9 cellular contexts compared by ENCODE assay signal in the genomic region with DNA sequence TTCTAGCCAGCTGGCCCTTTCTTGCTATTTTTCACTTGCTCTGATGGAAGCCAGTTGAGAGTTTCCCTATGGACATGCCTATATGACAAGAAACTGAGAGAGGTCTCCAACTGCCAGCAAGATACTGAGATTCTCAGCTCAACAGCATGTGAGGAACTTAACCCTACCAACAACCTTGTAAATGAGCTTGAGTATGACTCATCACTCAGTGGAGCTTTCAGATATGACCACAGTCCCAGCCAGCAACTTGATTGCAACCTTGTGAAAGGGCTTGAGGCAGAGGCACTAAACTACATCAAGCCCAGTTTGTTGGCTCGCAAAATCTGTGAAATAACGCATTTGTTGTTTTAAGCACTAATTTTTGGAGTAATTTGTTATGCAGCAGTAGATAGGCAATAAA.
A peak's percentile ranks its signal among the peaks of the same experiment; 100 is the strongest.
DNase-seq lines count a peak whose midpoint lies in the region; ATAC-seq, FAIRE-seq and TF ChIP-seq lines count a peak whose summit lies in the region.
"Had no signal": no experiment of that assay in that cellular context is flagged by ENCODE, and none has a peak within 500 bp of the region (broad histone marks: within the 10 kb centered on the region; RNA-seq: fewer than 3 reads in every experiment).

No MANE protein-coding gene starts in this region.

- TF ChIP-seq CTCF in GM12878 (IDR thresholded peaks at IDR 0.05 in 2 of 3, conservative IDR thresholded peaks at IDR 0.05 in 1 of 3; ENCODE audit: control insufficient read depth in 2 of 3, extremely low read depth in 1 of 3, insufficient read depth in 1 of 3, low read depth in 3 of 3, low read length in 3 of 3) (no peak), ovary (IDR thresholded peaks at IDR 0.05) (no peak)

- no peak overlapping the region for H3K9ac ChIP-seq in GM12878 (ENCODE audit: control insufficient read depth, insufficient read depth, low read length)

- no peak for TF ChIP-seq EP300 in GM12878 (IDR thresholded peaks at IDR 0.05; ENCODE audit: borderline replicate concordance in 1 of 2, control insufficient read depth in 1 of 2, low read depth in 2 of 2, low read length in 2 of 2)
- no peak for TF ChIP-seq EP300 in ovary (IDR thresholded peaks at IDR 0.05)

- SMC1A ChIA-PET in GM12878 (lab: Charles Lee; ENCODE audit: uncharacterized antibody, unreplicated experiment): no interaction called here

- no peaks in the 10 kb centered on the region for H4K20me1 ChIP-seq in GM12878 (ENCODE audit: control insufficient read depth, insufficient read depth)

- H3K4me3 ChIP-seq in GM12878 (no peak overlapping the region), ovary (no peak overlapping the region)

- TF ChIP-seq RAD21 in GM12878 (IDR thresholded peaks at IDR 0.05; ENCODE audit: insufficient read depth, low read depth, low read length): no peak

- POLR2A ChIA-PET in GM12878 (lab: Charles Lee): no interaction called here

- peak; percentile 68 for ATAC-seq in GM19455 (IDR thresholded peaks at IDR 0.05; ENCODE audit: unreplicated experiment)
- ATAC-seq in HG03439 (IDR thresholded peaks at IDR 0.05; ENCODE audit: unreplicated experiment): peak; percentile 83
- peak; percentile 96 for ATAC-seq in GM12878
- ATAC-seq: T-helper 17 cell had no signal

- H3K4me1 ChIP-seq in GM12878 (ENCODE audit: control insufficient read depth, insufficient read depth, low read length): no peaks in the 10 kb centered on the region
- no peaks in the 10 kb centered on the region for H3K4me1 ChIP-seq in ovary (ENCODE audit: insufficient read depth)

- WGBS in GM12878 (ENCODE audit: insufficient coverage, insufficient replicate concordance, low lambda C conversion rate, missing lambda C conversion rate): 0% methylated on average over 2 of the region's 2 CpGs
- WGBS in ovary, 3 donors: 73 to 92% (median 76%) methylated on average over 2 of the region's 2 CpGs

- H3K4me2 ChIP-seq in GM12878 (ENCODE audit: control insufficient read depth, insufficient read depth): no peak overlapping the region

- peak; percentile 73 for DNase-seq in A172 (ENCODE audit: low spot score)
- peak; percentile 12 for DNase-seq in GM12878 (ENCODE audit: low read depth, low spot score)
- DNase-seq in activated CD8-positive, alpha-beta memory T cell treated with anti-CD3 and anti-CD28 coated beads, Interleukin-2, amount 50 U/mL, for 48 hours: no peak
- DNase-seq in cerebellar cortex (ENCODE audit: low spot score): no peak
- DNase-seq in activated naive CD4-positive, alpha-beta T cell treated with Interleukin-2 at 50 U/mL for 16 hours: no peak
- no peak for DNase-seq in ovary
- DNase-seq: T-helper 17 cell had no signal

- H3K27me3 ChIP-seq in GM12878 (replicated peaks in 1 of 2; ENCODE audit: control insufficient read depth in 2 of 2, insufficient read depth in 2 of 2, low read length in 1 of 2): no peaks in the 10 kb centered on the region
- H3K27me3 ChIP-seq in ovary: no peaks in the 10 kb centered on the region

- RAD21 ChIA-PET in GM12878 (lab: Charles Lee; ENCODE audit: unreplicated experiment): interaction anchor here (1.0 kb wide), 1 partner anchor 202 kb away, joined by 3 read pairs; no protein-coding TSS in a partner anchor

- H3K27ac ChIP-seq in GM12878 (ENCODE audit: control insufficient read depth, insufficient read depth) (no peak overlapping the region), ovary (no peak overlapping the region)

- CTCF ChIA-PET in GM12878 (lab: Yijun Ruan, JAX): no interaction called here

- no peak overlapping the region for H2AFZ ChIP-seq in GM12878 (ENCODE audit: control insufficient read depth, low read depth, low read length)

- no peak for TF ChIP-seq POLR2A in GM12878 (IDR thresholded peaks at IDR 0.05; ENCODE audit: low read depth, low read length)
- TF ChIP-seq POLR2A in ovary (IDR thresholded peaks at IDR 0.05): no peak

- H3K9me3 ChIP-seq in GM12878 (replicated peaks; ENCODE audit: control insufficient read depth, insufficient read depth, low read length) (no peaks in the 10 kb centered on the region; the same call in 2 of the 3 replicates), ovary (no peaks in the 10 kb centered on the region)

- H3K79me2 ChIP-seq in GM12878 (ENCODE audit: control insufficient read depth, insufficient read depth, low read length): no peaks in the 10 kb centered on the region

- intact Hi-C loops in GM12878 (cut with micrococcal nuclease; ENCODE audit: unreplicated experiment): no loop called here
- intact Hi-C loops in ovary (cut with DNase I): no loop called here

- in situ Hi-C loops in GM12878 (cut with MboI): no loop called here

- no peak for FAIRE-seq in GM12878 (lab: Jason Lieb, UNC)

- no TSS peak for BruUV-seq in GM12878 (replicated peaks; lab: Mats Ljungman, UMichigan)

- H3K36me3 ChIP-seq in GM12878 (ENCODE audit: control insufficient read depth in 2 of 2, insufficient read depth in 2 of 2, low read length in 1 of 2) (no peaks in the 10 kb centered on the region), ovary (no peaks in the 10 kb centered on the region)

TF ChIP-seq in GM12878, 131 proteins besides CTCF, POLR2A, EP300 and RAD21:
- no peak for TF ChIP-seq MAX (IDR thresholded peaks at IDR 0.05; ENCODE audit: low read depth, low read length)
- TF ChIP-seq BHLHE40 (IDR thresholded peaks at IDR 0.05; ENCODE audit: borderline replicate concordance in 1 of 2, low read depth in 2 of 2, low read length in 1 of 2): peak in 1 of 2 experiments; percentile 24; a peak in 1 of 4 replicates
- TF ChIP-seq IKZF2 (IDR thresholded peaks at IDR 0.05): 0 out of 4 replicates have a peak, but pooled peaks of 1 of the 2 experiments have one; percentile 12

Comparison
In these comparisons a context has a peak if more than half of its experiments do, and no peak if none do; other contexts are left out.
1. DNase-seq: peak in A172 (single experiment) and GM12878 (single experiment); none in activated CD8-positive, alpha-beta memory T cell treated with anti-CD3 and anti-CD28 coated beads, Interleukin-2, amount 50 U/mL, for 48 hours (single experiment), cerebellar cortex (single experiment), activated naive CD4-positive, alpha-beta T cell treated with Interleukin-2 at 50 U/mL for 16 hours (single experiment) and ovary (0 of 5).
2. Peak in every context shown above with its lines, with median percentiles within 50 percentile points of each other: ATAC-seq.